ENCODE assay signal across 7 cellular contexts in the genomic region with DNA sequence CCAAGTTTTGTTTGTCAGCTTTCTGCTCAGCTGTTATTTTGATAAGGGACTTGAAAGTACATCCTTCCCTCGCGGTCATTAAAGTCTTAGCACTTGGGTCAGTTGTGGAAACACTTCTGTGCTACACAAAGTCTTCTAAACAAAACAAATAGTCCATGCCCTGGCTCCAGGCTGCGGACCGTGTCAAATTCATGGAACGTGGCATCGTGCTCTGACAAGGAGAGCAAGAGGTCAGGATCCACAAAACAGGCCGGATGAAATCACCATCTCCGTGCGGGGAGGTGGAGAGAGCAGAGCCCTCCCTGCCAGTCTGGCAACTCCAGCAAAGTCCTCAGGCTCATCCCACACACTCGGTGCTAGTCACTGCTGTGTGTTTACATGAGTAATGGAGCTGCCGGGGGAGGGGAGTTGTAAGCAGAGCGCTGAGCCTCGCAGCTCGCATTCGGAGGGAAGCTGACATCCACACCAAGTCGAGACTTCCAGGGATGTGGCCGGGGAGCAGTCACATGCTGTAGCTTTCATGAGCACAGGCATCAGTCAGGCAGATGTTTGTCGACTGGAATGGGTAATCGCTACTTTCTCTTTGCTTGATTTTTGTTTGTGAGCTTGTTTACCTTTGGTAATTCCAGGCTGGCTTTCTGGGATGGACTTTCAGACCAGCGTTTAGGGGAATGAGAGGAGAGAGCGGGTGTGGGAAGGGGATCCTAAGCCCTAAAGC.
A peak's percentile ranks its signal among the peaks of the same experiment; 100 is the strongest.
DNase-seq lines count a peak whose midpoint lies in the region; ATAC-seq and TF ChIP-seq lines count a peak whose summit lies in the region.

No MANE protein-coding gene starts in this region.

- in situ Hi-C loops in HAP-1 (cut with MboI; ENCODE audit: low sequenced_read_pairs): no loop called here

- H3K9me3 ChIP-seq in HAP-1: no peaks in the 10 kb centered on the region
- H3K9me3 ChIP-seq in RWPE2 (ENCODE audit: severe bottlenecking): no peaks in the 10 kb centered on the region
- no peaks in the 10 kb centered on the region for H3K9me3 ChIP-seq in gastroesophageal sphincter
- H3K9me3 ChIP-seq in suprapubic skin: no peaks in the 10 kb centered on the region

- ATAC-seq in RWPE2 (ENCODE audit: low read depth) (peak; percentile 88), gastroesophageal sphincter (peak; percentile 92), HG03045 (IDR thresholded peaks at IDR 0.05; ENCODE audit: unreplicated experiment) (no peak)

- TF ChIP-seq POLR2A in gastroesophageal sphincter (IDR thresholded peaks at IDR 0.05) (peak; percentile 87 to 94), suprapubic skin (IDR thresholded peaks at IDR 0.05) (peak; percentile 74 to 98)

- H3K27ac ChIP-seq in RWPE2 (ENCODE audit: poor library complexity, severe bottlenecking) (peak overlapping the region; percentile 81), gastroesophageal sphincter (peak overlapping the region; percentile 86 to 100 (median 90)), suprapubic skin (peak overlapping the region; percentile 97)

- no peaks in the 10 kb centered on the region for H3K27me3 ChIP-seq in HAP-1 (ENCODE audit: low read depth)
- H3K27me3 ChIP-seq in RWPE2 (ENCODE audit: insufficient read depth, poor library complexity, severe bottlenecking): no peaks in the 10 kb centered on the region
- no peaks in the 10 kb centered on the region for H3K27me3 ChIP-seq in gastroesophageal sphincter
- H3K27me3 ChIP-seq in suprapubic skin: no peaks in the 10 kb centered on the region

- no peak for TF ChIP-seq EP300 in gastroesophageal sphincter (IDR thresholded peaks at IDR 0.05)
- TF ChIP-seq EP300 in suprapubic skin (IDR thresholded peaks at IDR 0.05): no peak

- H3K4me3 ChIP-seq in HAP-1 (peak overlapping the region; percentile 2; the same call in 1 of the 2 replicates), RWPE2 (ENCODE audit: severe bottlenecking) (peak overlapping the region; percentile 26), gastroesophageal sphincter (peak overlapping the region; percentile 54 to 97), suprapubic skin (peak overlapping the region; percentile 68)

- TF ChIP-seq CTCF in RWPE2 (IDR thresholded peaks at IDR 0.05; ENCODE audit: poor library complexity, severe bottlenecking) (no peak), gastroesophageal sphincter (IDR thresholded peaks at IDR 0.05) (no peak), suprapubic skin (IDR thresholded peaks at IDR 0.05) (no peak)

- H3K36me3 ChIP-seq in HAP-1 (replicated peaks): peaks cover 9% of the 10 kb centered on the region
- peaks cover 27% of the 10 kb centered on the region for H3K36me3 ChIP-seq in RWPE2 (ENCODE audit: low read depth)
- peaks cover 0 to 20% of the 10 kb centered on the region in 2 donors for H3K36me3 ChIP-seq in gastroesophageal sphincter
- peaks cover 15% of the 10 kb centered on the region for H3K36me3 ChIP-seq in suprapubic skin

- H3K4me1 ChIP-seq in HAP-1 (peaks cover 74% of the 10 kb centered on the region), RWPE2 (ENCODE audit: insufficient read depth, poor library complexity, severe bottlenecking) (peaks cover 61% of the 10 kb centered on the region), gastroesophageal sphincter (peaks cover 22 to 83% (median 41%) of the 10 kb centered on the region in 3 donors), suprapubic skin (peaks cover 79% of the 10 kb centered on the region)

- 0 to 11% methylated on average over 8 to 17 of the region's 21 CpGs for WGBS in gastroesophageal sphincter (ENCODE audit: low coverage in 1 of 2), 2 donors
- WGBS in suprapubic skin: 9% methylated on average over 20 of the region's 21 CpGs

- DNase-seq in HAP-1 (ENCODE audit: low spot score in 2 of 2) (peak; percentile 69 to 81), RWPE2 (ENCODE audit: low spot score) (peak; percentile 93), non-pigmented ciliary epithelial cell (ENCODE audit: low read depth) (peak; percentile 98), suprapubic skin (ENCODE audit: low spot score in 2 of 2) (peak; percentile 94 to 95)
- peak; percentile 88 for DNase-seq in activated naive CD4-positive, alpha-beta T cell treated with anti-CD3 and anti-CD28 coated beads, Interleukin-2, amount 50 U/mL, for 16 hours

Comparison
In these comparisons a context has a peak if more than half of its experiments do, and no peak if none do; other contexts are left out.
1. H3K4me3 ChIP-seq: peak in every context shown above with its lines; median percentile 76 in gastroesophageal sphincter; 68 in suprapubic skin; 26 in RWPE2; 2 in HAP-1.